In the genomic region with DNA sequence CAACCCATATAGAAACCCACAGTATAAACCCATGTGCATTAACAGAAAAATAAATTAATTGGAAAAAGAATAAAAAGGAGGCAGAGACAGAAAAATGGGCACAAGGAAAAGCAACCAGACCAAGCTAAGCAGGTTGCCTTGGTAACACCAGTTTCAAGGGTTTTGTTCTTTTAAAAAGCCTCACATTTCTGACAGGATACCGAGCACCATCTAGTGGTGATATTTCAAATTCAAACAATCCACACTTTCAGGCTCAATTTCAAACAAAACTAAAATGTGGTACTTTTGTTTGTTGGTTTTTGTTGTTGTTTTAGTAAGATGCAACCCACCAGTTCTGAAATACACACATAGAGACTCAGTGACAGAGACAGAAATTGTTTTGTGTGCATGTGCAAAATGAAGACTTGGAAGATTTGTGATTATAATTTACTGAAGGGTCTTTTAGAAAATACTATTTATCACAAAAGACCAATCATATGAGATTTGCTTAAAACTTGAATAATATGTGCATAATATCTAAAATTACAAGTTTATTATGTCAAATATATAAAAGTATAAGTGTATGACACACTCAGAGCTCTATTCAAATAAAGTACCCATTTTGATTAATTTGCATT, we compare ENCODE assay signal across 8 cellular contexts.
DNase-seq lines count a peak whose midpoint lies in the region; ATAC-seq, FAIRE-seq and TF ChIP-seq lines count a peak whose summit lies in the region.

No MANE protein-coding gene starts in this region.

- no peak overlapping the region for H3K4ac ChIP-seq in H1 (replicated peaks; ENCODE audit: insufficient read length, low read depth, low read length)

- peak; percentile 96 for ATAC-seq in GM21529 (IDR thresholded peaks at IDR 0.05; ENCODE audit: unreplicated experiment)
- ATAC-seq in omental fat pad (ENCODE audit: low FRiP score): no peak

- no peak overlapping the region for H3K14ac ChIP-seq in H1 (ENCODE audit: insufficient read length)

- no peak for TF ChIP-seq EP300 in H1 (IDR thresholded peaks at IDR 0.05; ENCODE audit: borderline replicate concordance in 1 of 2, low read depth in 2 of 2, low read length in 2 of 2)

- H3K27ac ChIP-seq in H1 (ENCODE audit: low read depth, low read length): no peak overlapping the region

- no peak overlapping the region for H3K4me2 ChIP-seq in H1 (ENCODE audit: insufficient read depth in 1 of 2, low read depth in 2 of 2, low read length in 2 of 2)

- no peak overlapping the region for H4K5ac ChIP-seq in H1 (ENCODE audit: insufficient read length, low read depth, low read length)

- TF ChIP-seq CTCF in GM06990 (IDR thresholded peaks at IDR 0.05; ENCODE audit: insufficient read depth, low read length, poor library complexity, severe bottlenecking) (peak; percentile 70), H1 (IDR thresholded peaks at IDR 0.05; ENCODE audit: control extremely low read depth in 1 of 3, insufficient read depth in 1 of 3, low read depth in 1 of 3, low read length in 3 of 3) (peak in 2 of 3 experiments; percentile 58 to 70; a peak in 2 of 4 replicates), omental fat pad (IDR thresholded peaks at IDR 0.05) (no peak)

- no peaks in the 10 kb centered on the region for H3K79me2 ChIP-seq in H1 (ENCODE audit: control insufficient read depth in 1 of 2, insufficient read depth in 2 of 2, low read length in 2 of 2)

- no peak overlapping the region for H2BK5ac ChIP-seq in H1 (ENCODE audit: low read depth, low read length)

- H3K56ac ChIP-seq in H1 (replicated peaks; ENCODE audit: insufficient read length, low read depth, low read length): no peak overlapping the region

- H2AK5ac ChIP-seq in H1 (ENCODE audit: low read depth, low read length): no peak overlapping the region

- no peak for TF ChIP-seq POLR2A in H1 (IDR thresholded peaks at IDR 0.05; ENCODE audit: control extremely low read depth in 1 of 2, low read depth in 2 of 2, low read length in 2 of 2)

- H3K23me2 ChIP-seq in H1 (ENCODE audit: low read depth, low read length): no peaks in the 10 kb centered on the region; the same call in 1 of the 2 replicates

- TF ChIP-seq RAD21 in H1 (IDR thresholded peaks at IDR 0.05 in 1 of 2, conservative IDR thresholded peaks at IDR 0.05 in 1 of 2; ENCODE audit: low read depth in 2 of 2, low read length in 2 of 2): peak; percentile 80

- H3K4me1 ChIP-seq in NT2/D1 (ENCODE audit: insufficient read depth, insufficient read length): no peaks in the 10 kb centered on the region
- H3K4me1 ChIP-seq in H1 (replicated peaks in 1 of 4; ENCODE audit: control insufficient read depth in 3 of 4, insufficient read depth in 4 of 4, low read length in 3 of 4): no peaks in the 10 kb centered on the region

- H2BK120ac ChIP-seq in H1 (replicated peaks; ENCODE audit: low read depth, low read length): no peak overlapping the region

- no peaks in the 10 kb centered on the region for H4K20me1 ChIP-seq in H1 (replicated peaks in 1 of 2; ENCODE audit: control insufficient read depth in 1 of 2, insufficient read depth in 2 of 2, low read length in 2 of 2)

- CTCF ChIA-PET in H1 (lab: Charles Lee; ENCODE audit: partially characterized antibody): interaction anchor here (0.6 to 6.7 kb wide), 21 partner anchors 8 to 474 kb away, joined by 3 to 41 read pairs (median 3); no protein-coding TSS in a partner anchor

- H3K9me3 ChIP-seq in NT2/D1 (ENCODE audit: insufficient read depth, low read length) (no peaks in the 10 kb centered on the region), H1 (ENCODE audit: insufficient read depth in 2 of 2, low read depth in 1 of 2, low read length in 1 of 2) (no peaks in the 10 kb centered on the region)

- H2BK20ac ChIP-seq in H1 (ENCODE audit: low read length): no peak overlapping the region

- no peak overlapping the region for H2AFZ ChIP-seq in H1 (ENCODE audit: low read length)

- H3K79me1 ChIP-seq in H1 (ENCODE audit: low read depth, low read length): no peaks in the 10 kb centered on the region

- 0% methylated on average over 1 of the region's 1 CpG; no CpG with 5 or more reads in 1 of the 2 experiments for WGBS in H1 (ENCODE audit: extremely low coverage in 1 of 2, insufficient coverage in 1 of 2, insufficient read length in 1 of 2, insufficient replicate concordance in 2 of 2, low coverage in 1 of 2, low lambda C conversion rate in 2 of 2, missing lambda C conversion rate in 1 of 2), 2 experiments

- no peaks in the 10 kb centered on the region for H3K27me3 ChIP-seq in GM06990 (replicated peaks; ENCODE audit: control insufficient read depth, insufficient read depth, low read length)
- H3K27me3 ChIP-seq in NT2/D1 (ENCODE audit: insufficient read depth, insufficient read length): no peaks in the 10 kb centered on the region
- no peaks in the 10 kb centered on the region for H3K27me3 ChIP-seq in H1 (replicated peaks in 1 of 4; ENCODE audit: control insufficient read depth in 3 of 4, extremely low read depth in 1 of 4, insufficient read depth in 3 of 4, low read length in 3 of 4)

- POLR2A ChIA-PET in H1 (lab: Charles Lee; ENCODE audit: partially characterized antibody): no interaction called here

- FAIRE-seq in H1 (lab: Jason Lieb, UNC): peak; percentile 91

- H4K91ac ChIP-seq in H1 (replicated peaks; ENCODE audit: insufficient read length, low read length): no peak overlapping the region

- no peak overlapping the region for H3K23ac ChIP-seq in H1 (ENCODE audit: insufficient read length)

- H3K4me3 ChIP-seq in GM06990 (replicated peaks; ENCODE audit: low read depth, low read length) (no peak overlapping the region), NT2/D1 (ENCODE audit: insufficient read length, low read depth) (no peak overlapping the region), H1 (ENCODE audit: extremely low read depth in 1 of 4, insufficient read depth in 2 of 4, low read depth in 3 of 4, low read length in 4 of 4) (no peak overlapping the region)

- DNase-seq in GM06990 (ENCODE audit: extremely low read depth, insufficient read length): peak; percentile 10
- DNase-seq in HT-29 (ENCODE audit: low spot score): peak; percentile 45
- DNase-seq in NT2/D1 (ENCODE audit: low read depth, low spot score): peak; percentile 28
- DNase-seq in H1 (ENCODE audit: low read depth in 1 of 2, low spot score in 2 of 2): no peak
- DNase-seq in non-pigmented ciliary epithelial cell (ENCODE audit: low read depth): peak; percentile 19
- no peak for DNase-seq in omental fat pad (ENCODE audit: low spot score)
- DNase-seq in stimulated activated CD4-positive, alpha-beta T cell treated with anti-CD3 and anti-CD28 coated beads, Interleukin-4, amount 100 ng/mL, for 4 hours: no peak

- no peak overlapping the region for H3K18ac ChIP-seq in H1 (ENCODE audit: extremely low read depth, low read length)

- H2BK12ac ChIP-seq in H1 (ENCODE audit: low read depth, low read length): no peak overlapping the region

- no peak overlapping the region for H4K8ac ChIP-seq in H1 (ENCODE audit: extremely low read depth, insufficient read depth, low read length)

- H2BK15ac ChIP-seq in H1 (ENCODE audit: low read length): no peak overlapping the region

- no peak overlapping the region for H3K9ac ChIP-seq in NT2/D1 (ENCODE audit: insufficient read length, low read depth)
- peak overlapping the region in 1 of 4 experiments; percentile 34; a peak in 1 of 7 replicates for H3K9ac ChIP-seq in H1 (replicated peaks in 1 of 4; ENCODE audit: extremely low read depth in 1 of 4, low read depth in 3 of 4, low read length in 3 of 4)

- no peaks in the 10 kb centered on the region for H3K36me3 ChIP-seq in GM06990 (ENCODE audit: control insufficient read depth, insufficient read depth, low read length)
- H3K36me3 ChIP-seq in NT2/D1 (ENCODE audit: insufficient read depth, insufficient read length, low read length): no peaks in the 10 kb centered on the region
- no peaks in the 10 kb centered on the region for H3K36me3 ChIP-seq in H1 (ENCODE audit: control insufficient read depth in 2 of 4, insufficient read depth in 4 of 4, low read length in 3 of 4)

TF ChIP-seq in H1, 55 proteins besides CTCF, POLR2A, EP300 and RAD21:
- no peak for TF ChIP-seq POU5F1 (IDR thresholded peaks at IDR 0.05; ENCODE audit: low read depth, low read length)
- TF ChIP-seq NRF1 (IDR thresholded peaks at IDR 0.05; ENCODE audit: low read depth, low read length): no peak
- no peak for TF ChIP-seq BRCA1 (IDR thresholded peaks at IDR 0.05; ENCODE audit: low read depth, low read length)
- TF ChIP-seq POLR2AphosphoS5 (IDR thresholded peaks at IDR 0.05; ENCODE audit: low read depth, low read length): no peak
- no peak for TF ChIP-seq SP4 (IDR thresholded peaks at IDR 0.05; ENCODE audit: low read length)
- TF ChIP-seq SAP30 (IDR thresholded peaks at IDR 0.05; ENCODE audit: insufficient read depth, insufficient replicate concordance, low read length): no peak
- TF ChIP-seq KDM5A (IDR thresholded peaks at IDR 0.05; ENCODE audit: low read length): no peak
- TF ChIP-seq GABPA (IDR thresholded peaks at IDR 0.05; ENCODE audit: borderline replicate concordance, insufficient read depth, low read length): no peak
- no peak for TF ChIP-seq RNF2 (IDR thresholded peaks at IDR 0.05; ENCODE audit: borderline replicate concordance, low read depth, low read length, missing control alignments, poor library complexity, severe bottlenecking)
- TF ChIP-seq BCL11A (IDR thresholded peaks at IDR 0.05; ENCODE audit: low read depth in 2 of 2, low read length in 2 of 2): no peak
- no peak for TF ChIP-seq FOSL1 (IDR thresholded peaks at IDR 0.05; ENCODE audit: insufficient read depth, low read depth, low read length)
- TF ChIP-seq SUZ12 (IDR thresholded peaks at IDR 0.05; ENCODE audit: low read length): no peak
- TF ChIP-seq EGR1 (IDR thresholded peaks at IDR 0.05; ENCODE audit: borderline replicate concordance, low read depth, low read length): no peak
- no peak for TF ChIP-seq SP2 (IDR thresholded peaks at IDR 0.05; ENCODE audit: low read length)

Comparison
In these comparisons a context has a peak if more than half of its experiments do, and no peak if none do; other contexts are left out.
1. DNase-seq: peak in GM06990 (single experiment), HT-29 (single experiment), NT2/D1 (single experiment) and non-pigmented ciliary epithelial cell (single experiment); none in H1 (0 of 2), omental fat pad (single experiment) and stimulated activated CD4-positive, alpha-beta T cell treated with anti-CD3 and anti-CD28 coated beads, Interleukin-4, amount 100 ng/mL, for 4 hours (0 of 2).
2. CTCF ChIP-seq: peak in GM06990 (single experiment) and H1 (2 of 3); none in omental fat pad (0 of 3).